Comparison of ENCODE assay signal across 2 cellular contexts in the genomic region with DNA sequence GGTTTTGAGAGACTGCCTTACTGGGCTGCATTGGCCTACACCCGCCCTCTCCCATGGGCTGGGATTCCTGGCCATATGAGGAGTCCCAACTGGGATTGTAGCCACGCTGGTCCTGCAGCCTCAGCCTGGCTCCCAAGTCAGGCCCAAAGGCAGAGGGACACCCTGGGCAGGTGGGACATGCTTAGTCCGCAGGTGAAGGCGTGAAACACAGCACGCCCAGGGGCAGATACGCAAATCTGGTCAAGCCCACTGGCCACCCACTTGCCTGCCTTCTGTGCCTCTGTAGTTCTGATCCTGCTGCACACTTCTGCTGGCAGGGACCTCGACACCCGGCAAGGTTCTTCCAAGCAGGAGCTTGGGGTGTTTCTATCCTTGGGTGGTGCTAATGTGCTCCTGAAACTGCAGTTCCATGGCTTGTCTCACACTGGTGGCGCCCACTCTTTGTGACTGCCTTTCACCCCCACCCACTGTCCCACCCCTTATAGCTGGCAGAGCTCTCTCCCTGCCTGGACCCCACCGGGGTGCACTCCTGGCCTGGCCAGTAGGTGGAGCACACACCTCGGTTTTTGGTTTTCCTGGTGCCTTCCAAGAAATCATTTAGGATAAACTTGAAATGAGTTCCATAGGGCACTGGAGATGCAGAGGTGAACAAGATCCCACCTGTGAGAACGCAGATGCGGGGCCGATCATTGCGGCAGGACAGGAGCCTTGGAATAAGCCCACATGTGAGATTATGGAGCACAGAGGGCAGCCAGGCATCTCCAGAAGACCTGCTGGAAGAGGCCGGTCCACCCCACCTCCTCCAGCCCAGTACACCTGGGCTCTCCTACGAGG.
TF ChIP-seq lines count a peak whose summit lies in the region.

No MANE protein-coding gene starts in this region.

TF ChIP-seq in A549, 52 proteins besides CTCF, POLR2A, EP300 and RAD21:
- no peak for TF ChIP-seq JUN (IDR thresholded peaks at IDR 0.05)
- peak; percentile 75 for TF ChIP-seq SMC3 (IDR thresholded peaks at IDR 0.05)
- TF ChIP-seq, protein P1, sequence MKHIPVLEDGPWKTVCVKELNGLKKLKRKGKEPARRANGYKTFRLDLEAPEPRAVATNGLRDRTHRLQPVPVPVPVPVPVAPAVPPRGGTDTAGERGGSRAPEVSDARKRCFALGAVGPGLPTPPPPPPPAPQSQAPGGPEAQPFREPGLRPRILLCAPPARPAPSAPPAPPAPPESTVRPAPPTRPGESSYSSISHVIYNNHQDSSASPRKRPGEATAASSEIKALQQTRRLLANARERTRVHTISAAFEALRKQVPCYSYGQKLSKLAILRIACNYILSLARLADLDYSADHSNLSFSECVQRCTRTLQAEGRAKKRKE (CRISPR knock-in tag; IDR thresholded peaks at IDR 0.05; ENCODE audit: low read depth), result no peak
- TF ChIP-seq TP53 (CRISPR knock-in tag; IDR thresholded peaks at IDR 0.05), result no peak
- TF ChIP-seq, protein P2, sequence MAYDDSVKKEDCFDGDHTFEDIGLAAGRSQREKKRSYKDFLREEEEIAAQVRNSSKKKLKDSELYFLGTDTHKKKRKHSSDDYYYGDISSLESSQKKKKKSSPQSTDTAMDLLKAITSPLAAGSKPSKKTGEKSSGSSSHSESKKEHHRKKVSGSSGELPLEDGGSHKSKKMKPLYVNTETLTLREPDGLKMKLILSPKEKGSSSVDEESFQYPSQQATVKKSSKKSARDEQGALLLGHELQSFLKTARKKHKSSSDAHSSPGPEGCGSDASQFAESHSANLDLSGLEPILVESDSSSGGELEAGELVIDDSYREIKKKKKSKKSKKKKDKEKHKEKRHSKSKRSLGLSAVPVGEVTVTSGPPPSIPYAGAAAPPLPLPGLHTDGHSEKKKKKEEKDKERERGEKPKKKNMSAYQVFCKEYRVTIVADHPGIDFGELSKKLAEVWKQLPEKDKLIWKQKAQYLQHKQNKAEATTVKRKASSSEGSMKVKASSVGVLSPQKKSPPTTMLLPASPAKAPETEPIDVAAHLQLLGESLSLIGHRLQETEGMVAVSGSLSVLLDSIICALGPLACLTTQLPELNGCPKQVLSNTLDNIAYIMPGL (CRISPR knock-in tag; IDR thresholded peaks at IDR 0.05; ENCODE audit: borderline replicate concordance), result no peak
- TF ChIP-seq, protein P3, sequence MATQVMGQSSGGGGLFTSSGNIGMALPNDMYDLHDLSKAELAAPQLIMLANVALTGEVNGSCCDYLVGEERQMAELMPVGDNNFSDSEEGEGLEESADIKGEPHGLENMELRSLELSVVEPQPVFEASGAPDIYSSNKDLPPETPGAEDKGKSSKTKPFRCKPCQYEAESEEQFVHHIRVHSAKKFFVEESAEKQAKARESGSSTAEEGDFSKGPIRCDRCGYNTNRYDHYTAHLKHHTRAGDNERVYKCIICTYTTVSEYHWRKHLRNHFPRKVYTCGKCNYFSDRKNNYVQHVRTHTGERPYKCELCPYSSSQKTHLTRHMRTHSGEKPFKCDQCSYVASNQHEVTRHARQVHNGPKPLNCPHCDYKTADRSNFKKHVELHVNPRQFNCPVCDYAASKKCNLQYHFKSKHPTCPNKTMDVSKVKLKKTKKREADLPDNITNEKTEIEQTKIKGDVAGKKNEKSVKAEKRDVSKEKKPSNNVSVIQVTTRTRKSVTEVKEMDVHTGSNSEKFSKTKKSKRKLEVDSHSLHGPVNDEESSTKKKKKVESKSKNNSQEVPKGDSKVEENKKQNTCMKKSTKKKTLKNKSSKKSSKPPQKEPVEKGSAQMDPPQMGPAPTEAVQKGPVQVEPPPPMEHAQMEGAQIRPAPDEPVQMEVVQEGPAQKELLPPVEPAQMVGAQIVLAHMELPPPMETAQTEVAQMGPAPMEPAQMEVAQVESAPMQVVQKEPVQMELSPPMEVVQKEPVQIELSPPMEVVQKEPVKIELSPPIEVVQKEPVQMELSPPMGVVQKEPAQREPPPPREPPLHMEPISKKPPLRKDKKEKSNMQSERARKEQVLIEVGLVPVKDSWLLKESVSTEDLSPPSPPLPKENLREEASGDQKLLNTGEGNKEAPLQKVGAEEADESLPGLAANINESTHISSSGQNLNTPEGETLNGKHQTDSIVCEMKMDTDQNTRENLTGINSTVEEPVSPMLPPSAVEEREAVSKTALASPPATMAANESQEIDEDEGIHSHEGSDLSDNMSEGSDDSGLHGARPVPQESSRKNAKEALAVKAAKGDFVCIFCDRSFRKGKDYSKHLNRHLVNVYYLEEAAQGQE (IDR thresholded peaks at IDR 0.05), result no peak
- no peak for TF ChIP-seq MAZ (IDR thresholded peaks at IDR 0.05; ENCODE audit: borderline replicate concordance, low read depth, low read length)

TF ChIP-seq in H1, 55 proteins besides CTCF, POLR2A, EP300 and RAD21:
- TF ChIP-seq TAF1 (IDR thresholded peaks at IDR 0.05; ENCODE audit: low read depth, low read length) (no peak), YY1 (IDR thresholded peaks at IDR 0.05; ENCODE audit: low read depth, low read length) (no peak), CBX5 (IDR thresholded peaks at IDR 0.05; ENCODE audit: low read depth, low read length) (no peak), HDAC6 (IDR thresholded peaks at IDR 0.05; ENCODE audit: low read depth, low read length) (no peak), JUND (IDR thresholded peaks at IDR 0.05; ENCODE audit: low read length) (no peak), HDAC2 (IDR thresholded peaks at IDR 0.05; ENCODE audit: borderline replicate concordance in 1 of 2, low read depth in 2 of 2, low read length in 2 of 2) (no peak)
- TF ChIP-seq, protein P4, sequence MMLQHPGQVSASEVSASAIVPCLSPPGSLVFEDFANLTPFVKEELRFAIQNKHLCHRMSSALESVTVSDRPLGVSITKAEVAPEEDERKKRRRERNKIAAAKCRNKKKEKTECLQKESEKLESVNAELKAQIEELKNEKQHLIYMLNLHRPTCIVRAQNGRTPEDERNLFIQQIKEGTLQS (IDR thresholded peaks at IDR 0.05; ENCODE audit: insufficient read depth, low read depth, low read length), result no peak
TF ChIP-seq in H1: peak in this region for 0.
